ENCODE assay signal across 8 cellular contexts in the genomic region with DNA sequence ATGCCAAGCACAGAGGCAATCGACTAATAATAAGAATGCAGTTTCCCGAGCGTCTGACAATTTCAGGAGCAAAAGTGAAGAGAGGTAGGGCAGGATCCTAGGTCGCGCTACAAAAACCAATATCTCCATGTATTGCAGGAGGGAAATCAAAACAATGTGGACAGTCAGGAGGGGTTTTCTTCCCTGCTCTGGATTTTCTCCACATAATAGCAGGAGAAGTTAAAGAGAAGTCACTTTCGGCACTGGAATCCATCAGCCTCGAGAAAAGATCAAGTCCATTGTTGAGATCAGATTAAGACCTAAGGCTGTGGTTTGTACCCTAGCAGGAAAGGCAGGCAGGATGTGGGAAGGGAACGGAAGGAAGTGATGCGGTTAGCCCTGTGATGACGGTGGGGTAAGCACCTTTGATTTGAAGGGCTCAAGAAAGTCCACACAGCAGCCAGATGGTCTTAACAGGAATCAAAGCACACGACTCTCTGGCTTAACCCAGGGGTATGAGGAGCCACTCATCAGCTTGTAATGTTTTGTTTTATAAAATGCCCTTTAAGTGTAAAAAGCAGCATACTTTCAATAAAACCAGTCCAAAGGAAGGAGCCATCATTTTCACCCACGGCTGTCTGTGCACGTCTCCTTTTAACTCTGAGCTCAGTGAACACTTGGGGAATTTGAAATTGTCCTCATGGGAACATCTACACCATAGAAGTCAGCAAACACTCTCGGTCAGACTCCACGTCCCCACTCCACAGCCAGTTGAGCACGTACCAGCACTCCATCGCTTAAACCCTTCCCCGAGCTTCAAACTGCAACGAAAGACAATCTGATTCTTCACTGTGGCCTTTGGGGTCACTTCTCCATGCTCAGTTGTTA. TPM values are rescaled to one million over a fixed set of nuclear protein-coding genes. Genes with fewer than 3 reads are reported as not detected.
DNase-seq lines count a peak whose midpoint lies in the region; ATAC-seq and TF ChIP-seq lines count a peak whose summit lies in the region.

No MANE protein-coding gene starts in this region.

- DNase-seq in SKM-1 treated with dmso at 0.1 percent for 144 hours (lab: John Stamatoyannopoulos, UW; ENCODE audit: unreplicated experiment) (peak; percentile 44), SKM-1 (lab: John Stamatoyannopoulos, UW; ENCODE audit: unreplicated experiment) (no peak), dermis blood vessel endothelial cell (peak; percentile 99), sigmoid colon (no peak), DMS79 treated with DMSO at 0.1 percent for 48 hours (lab: John Stamatoyannopoulos, UW) (no peak), posterior cingulate gyrus (no peak)
- peak; percentile 14 to 56 (median 35) for DNase-seq in activated CD4-positive, CD25-positive, alpha-beta regulatory T cell (lab: John Stamatoyannopoulos, UW)

- intact Hi-C loops in sigmoid colon (cut with DNase I), result no loop called here
- intact Hi-C loops in posterior cingulate gyrus (cut with DNase I), result no loop called here

- TF ChIP-seq CTCF in sigmoid colon (IDR thresholded peaks at IDR 0.05), result no peak

- no peak for TF ChIP-seq POLR2A in sigmoid colon (IDR thresholded peaks at IDR 0.05)

- peak in 1 of 4 donors; percentile 46 for TF ChIP-seq EP300 in sigmoid colon (IDR thresholded peaks at IDR 0.05)

- H3K4me1 ChIP-seq in sigmoid colon, result no peaks in the 10 kb centered on the region

- H3K27me3 ChIP-seq in sigmoid colon, result no peaks in the 10 kb centered on the region

- H3K36me3 ChIP-seq in sigmoid colon, result no peaks in the 10 kb centered on the region

- peak overlapping the region in 3 of 4 donors; percentile 17 to 66 (median 32) for H3K27ac ChIP-seq in sigmoid colon

- H3K9me3 ChIP-seq in sigmoid colon, result no peaks in the 10 kb centered on the region

- peak; percentile 88 for ATAC-seq in HG03280 (IDR thresholded peaks at IDR 0.05; ENCODE audit: unreplicated experiment)

- 45 to 80% methylated on average over 19 of the region's 19 CpGs for WGBS in sigmoid colon, 2 donors

- no peak overlapping the region for H3K4me3 ChIP-seq in sigmoid colon

RNA-seq across cellular contexts. Expression of a gene that starts 15.8 kb away (rescaled TPM):
- total RNA-seq in dermis blood vessel endothelial cell (49.0 and 56.4 TPM in 2 replicates), sigmoid colon (10 to 100 TPM; 39.5 to 56.0 (median 48.0) TPM)
- 10 to 100 TPM; 14.4 to 19.9 (median 17.3) TPM for polyA plus RNA-seq in sigmoid colon

Comparison
In these comparisons a context has a peak if more than half of its experiments do, and no peak if none do; other contexts are left out.
1. DNase-seq: peak in SKM-1 treated with dmso at 0.1 percent for 144 hours (single experiment), activated CD4-positive, CD25-positive, alpha-beta regulatory T cell (4 of 4) and dermis blood vessel endothelial cell (single experiment); none in SKM-1 (single experiment), sigmoid colon (single experiment), DMS79 treated with DMSO at 0.1 percent for 48 hours (single experiment) and posterior cingulate gyrus (0 of 10).